Comparison of ENCODE assay signal across 1 cellular context in the genomic region with DNA sequence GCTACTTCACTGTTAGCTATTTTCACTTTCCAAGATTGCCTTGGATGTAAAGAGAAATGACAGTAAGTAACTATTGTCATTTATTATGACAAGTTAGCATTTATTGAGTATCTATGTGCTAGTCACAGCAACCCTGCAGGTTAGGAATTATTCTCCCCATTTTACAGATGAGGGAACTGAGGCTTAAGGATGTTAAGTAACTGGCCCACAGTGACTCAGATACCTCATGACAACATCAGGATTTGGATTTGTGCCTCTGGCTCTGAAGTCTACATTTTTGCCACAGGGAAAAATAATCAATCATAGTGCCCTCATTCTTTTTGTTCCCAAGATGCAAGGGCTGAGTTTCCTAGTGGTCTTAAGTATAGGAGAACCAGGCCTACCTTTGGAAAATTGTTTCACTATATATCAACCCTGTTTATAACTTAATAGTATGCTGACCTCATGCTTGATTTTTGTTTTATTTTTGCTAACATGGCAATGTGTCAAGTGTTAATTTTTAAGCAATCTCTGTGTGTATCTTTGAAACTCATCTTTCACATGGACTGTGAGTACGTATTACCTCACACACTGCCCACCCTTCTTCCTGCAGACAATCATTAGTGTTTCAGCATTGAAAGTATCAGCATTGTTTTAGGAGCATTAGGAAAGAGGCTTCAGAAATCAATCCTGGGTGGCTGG.
A peak's percentile ranks its signal among the peaks of the same experiment; 100 is the strongest.
TF ChIP-seq lines count a peak whose summit lies in the region.

No MANE protein-coding gene starts in this region.

TF ChIP-seq in HCT116, 20 proteins besides CTCF, POLR2A, EP300 and RAD21 (continued from another document):
- no peak for TF ChIP-seq YY1 (IDR thresholded peaks at IDR 0.05; ENCODE audit: extremely low read depth, insufficient replicate concordance, low read depth, low read length)
- TF ChIP-seq, protein P1, sequence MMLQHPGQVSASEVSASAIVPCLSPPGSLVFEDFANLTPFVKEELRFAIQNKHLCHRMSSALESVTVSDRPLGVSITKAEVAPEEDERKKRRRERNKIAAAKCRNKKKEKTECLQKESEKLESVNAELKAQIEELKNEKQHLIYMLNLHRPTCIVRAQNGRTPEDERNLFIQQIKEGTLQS (IDR thresholded peaks at IDR 0.05) = no peak
- 0 out of 2 replicates have a peak, but pooled peaks have one; percentile 17 for TF ChIP-seq CEBPB (IDR thresholded peaks at IDR 0.05; ENCODE audit: low read depth)
TF ChIP-seq in HCT116: peak in this region for 2.
